36 cellular contexts compared by ENCODE assay signal in genomic region chr9:109454601-109455155, GRCh38.
"Had no signal": no experiment of that assay in that cellular context is flagged by ENCODE, and none has a peak within 500 bp of the region (broad histone marks: within the 10 kb centered on the region; RNA-seq: fewer than 3 reads in every experiment).

No MANE protein-coding gene starts in this region.

- H3K4me2 ChIP-seq: KMS-11 had no signal

- ATAC-seq: activated CD8-positive, alpha-beta T cell treated with anti-CD3 and anti-CD28 coated beads for 36 hours; activated T-cell treated with anti-CD3 and anti-CD28 coated beads, Interleukin-2, amount 50 U/mL, for 72 hours; activated T-helper 17 cell treated with anti-CD3 and anti-CD28 coated beads, Interleukin-2, amount 50 U/mL, for 72 hours; Right ventricle myocardium inferior had no signal

- H3K9ac ChIP-seq: KMS-11 had no signal

- H3K9me3 Mint-ChIP-seq: activated CD8-positive, alpha-beta T cell treated with anti-CD3 and anti-CD28 coated beads for 36 hours; activated naive CD8-positive, alpha-beta T cell treated with anti-CD3 and anti-CD28 coated beads for 36 hours; activated T-cell treated with anti-CD3 and anti-CD28 coated beads, Interleukin-2, amount 50 U/mL, for 72 hours; activated T-helper 17 cell treated with anti-CD3 and anti-CD28 coated beads, Interleukin-2, amount 50 U/mL, for 72 hours had no signal

- H3K27me3 ChIP-seq: brain microvascular endothelial cell, Peyer's patch had no signal

- H3K27ac ChIP-seq: brain microvascular endothelial cell, KMS-11, Peyer's patch, WERI-Rb-1 had no signal

- H3K4me1 ChIP-seq: Peyer's patch had no signal

- H3K4me3 Mint-ChIP-seq: activated CD8-positive, alpha-beta T cell treated with anti-CD3 and anti-CD28 coated beads for 36 hours; activated naive CD8-positive, alpha-beta T cell treated with anti-CD3 and anti-CD28 coated beads for 36 hours; activated T-cell treated with anti-CD3 and anti-CD28 coated beads, Interleukin-2, amount 50 U/mL, for 72 hours; activated T-helper 17 cell treated with anti-CD3 and anti-CD28 coated beads, Interleukin-2, amount 50 U/mL, for 72 hours had no signal

- H3K36me3 ChIP-seq: brain microvascular endothelial cell, WERI-Rb-1 had no signal

- DNase-seq: activated CD4-positive, alpha-beta T cell treated with anti-CD3 and anti-CD28 coated beads for 1 hour; activated CD4-positive, alpha-beta T cell treated with anti-CD3 and anti-CD28 coated beads for 48 hours; activated CD4-positive, CD25-positive, alpha-beta regulatory T cell; activated CD8-positive, alpha-beta T cell treated with anti-CD3 and anti-CD28 coated beads for 36 hours; activated effector memory CD4-positive, alpha-beta T cell treated with anti-CD3 and anti-CD28 coated beads, Interleukin-2, amount 50 U/mL, for 16 hours; activated naive CD4-positive, alpha-beta T cell; activated naive CD4-positive, alpha-beta T cell treated with anti-CD3 and anti-CD28 coated beads, Interleukin-2, amount 50 U/mL, for 16 hours; activated naive CD8-positive, alpha-beta T cell treated with anti-CD3 and anti-CD28 coated beads for 36 hours; activated T-cell treated with anti-CD3 and anti-CD28 coated beads, Interleukin-2, amount 50 U/mL, for 1 hour; activated T-cell treated with anti-CD3 and anti-CD28 coated beads, Interleukin-2, amount 50 U/mL, for 72 hours; amniotic stem cell; aorta; brain microvascular endothelial cell; central memory CD4-positive, alpha-beta T cell; MM.1S; MV-4-11; NCI-H1092; NCI-H1436 treated with DMSO at 0.1 percent for 48 hours; NCI-H1694 treated with DMSO at 0.1 percent for 48 hours; NCI-H2029; NCI-H2171; NCI-H446; NCI-H510A treated with DMSO at 0.1 percent for 48 hours; NCI-H526 treated with DMSO at 0.1 percent for 48 hours; NCI-H774; Peyer's patch; RPMI8226; SIG-M5; SW 1271; T-helper 1 cell; T-helper 2 cell; T-helper 9 cell had no signal

- H3K9me3 ChIP-seq: Peyer's patch had no signal

- H3K27ac Mint-ChIP-seq: activated CD8-positive, alpha-beta T cell treated with anti-CD3 and anti-CD28 coated beads for 36 hours; activated naive CD8-positive, alpha-beta T cell treated with anti-CD3 and anti-CD28 coated beads for 36 hours; activated T-cell treated with anti-CD3 and anti-CD28 coated beads, Interleukin-2, amount 50 U/mL, for 72 hours; activated T-helper 17 cell treated with anti-CD3 and anti-CD28 coated beads, Interleukin-2, amount 50 U/mL, for 72 hours had no signal

- H3K4me3 ChIP-seq: Peyer's patch had no signal

- H3K4me1 Mint-ChIP-seq: activated naive CD8-positive, alpha-beta T cell treated with anti-CD3 and anti-CD28 coated beads for 36 hours; activated T-helper 17 cell treated with anti-CD3 and anti-CD28 coated beads, Interleukin-2, amount 50 U/mL, for 72 hours had no signal

- H3K36me3 Mint-ChIP-seq: activated naive CD8-positive, alpha-beta T cell treated with anti-CD3 and anti-CD28 coated beads for 36 hours had no signal
